ENCODE assay signal across 19 cellular contexts in genomic region chr10:35075228-35075627, GRCh38. TPM values are rescaled to one million over a fixed set of nuclear protein-coding genes. Genes with fewer than 3 reads are reported as not detected.
A peak's percentile ranks its signal among the peaks of the same experiment; 100 is the strongest.
DNase-seq lines count a peak whose midpoint lies in the region; ATAC-seq and TF ChIP-seq lines count a peak whose summit lies in the region.
"Had no signal": no experiment of that assay in that cellular context is flagged by ENCODE, and none has a peak within 500 bp of the region (broad histone marks: within the 10 kb centered on the region; RNA-seq: fewer than 3 reads in every experiment).

No MANE protein-coding gene starts in this region.

- no peak overlapping the region for H2AFZ ChIP-seq in neural progenitor cell (replicated peaks)

- peaks cover 68% of the 10 kb centered on the region for H3K79me2 ChIP-seq in neural progenitor cell (ENCODE audit: low read depth)

- WGBS in spleen, 5 donors, result 90 to 95% (median 94%) methylated on average over 3 of the region's 3 CpGs

- H3F3A ChIP-seq in neural progenitor cell (ENCODE audit: low read depth), result no peaks in the 10 kb centered on the region

- H3K27me3 Mint-ChIP-seq in activated T-helper 17 cell treated with anti-CD3 and anti-CD28 coated beads, Interleukin-2, amount 50 U/mL, for 72 hours, result no peaks in the 10 kb centered on the region
- H3K27me3 Mint-ChIP-seq in neural progenitor cell (ENCODE audit: insufficient read depth, low read depth), result no peaks in the 10 kb centered on the region

- H3K36me3 ChIP-seq in neural progenitor cell (no peaks in the 10 kb centered on the region), spleen (peaks cover 4 to 38% (median 10%) of the 10 kb centered on the region in 6 donors)

- peaks cover 21% of the 10 kb centered on the region for H3K36me3 Mint-ChIP-seq in activated T-helper 17 cell treated with anti-CD3 and anti-CD28 coated beads, Interleukin-2, amount 50 U/mL, for 72 hours (ENCODE audit: low read depth)
- H3K36me3 Mint-ChIP-seq in neural progenitor cell, result peaks cover 17% of the 10 kb centered on the region

- no peaks in the 10 kb centered on the region for H3K9me3 Mint-ChIP-seq in activated T-helper 17 cell treated with anti-CD3 and anti-CD28 coated beads, Interleukin-2, amount 50 U/mL, for 72 hours
- H3K9me3 Mint-ChIP-seq in neural progenitor cell, result no peaks in the 10 kb centered on the region
- H3K9me3 Mint-ChIP-seq: CD8-positive, alpha-beta T cell had no signal

- TF ChIP-seq CTCF in neural progenitor cell (IDR thresholded peaks at IDR 0.05) (no peak), spleen (IDR thresholded peaks at IDR 0.05 in 8 of 11, conservative IDR thresholded peaks at IDR 0.05 in 3 of 11) (no peak)

- no peak overlapping the region for H3K4me3 Mint-ChIP-seq in activated T-helper 17 cell treated with anti-CD3 and anti-CD28 coated beads, Interleukin-2, amount 50 U/mL, for 72 hours
- no peak overlapping the region for H3K4me3 Mint-ChIP-seq in neural progenitor cell
- H3K4me3 Mint-ChIP-seq: CD8-positive, alpha-beta T cell had no signal

- H3K4me1 ChIP-seq in neural progenitor cell (peaks cover 6% of the 10 kb centered on the region), spleen (peaks cover 0 to 3% (median 0%) of the 10 kb centered on the region in 6 donors)

- no peak overlapping the region for H3K4me3 ChIP-seq in neural progenitor cell
- H3K4me3 ChIP-seq in spleen, result no peak overlapping the region
- H3K4me3 ChIP-seq: A549, GM12878 had no signal

- H3K27ac ChIP-seq in neural progenitor cell (no peak overlapping the region), spleen (no peak overlapping the region)
- H3K27ac ChIP-seq: 22Rv1, A549, C4-2B had no signal

- TF ChIP-seq POLR2A in spleen (IDR thresholded peaks at IDR 0.05), result no peak

- peak overlapping the region; percentile 67 for H3K27ac Mint-ChIP-seq in activated T-helper 17 cell treated with anti-CD3 and anti-CD28 coated beads, Interleukin-2, amount 50 U/mL, for 72 hours
- peak overlapping the region; percentile 72 for H3K27ac Mint-ChIP-seq in neural progenitor cell
- H3K27ac Mint-ChIP-seq: CD8-positive, alpha-beta T cell had no signal

- H4K20me1 ChIP-seq in neural progenitor cell (ENCODE audit: low read depth), result no peaks in the 10 kb centered on the region

- H3K27me3 ChIP-seq in neural progenitor cell, result no peaks in the 10 kb centered on the region
- no peaks in the 10 kb centered on the region for H3K27me3 ChIP-seq in spleen (replicated peaks in 1 of 7)

- peaks cover 17% of the 10 kb centered on the region for H3K4me1 Mint-ChIP-seq in activated T-helper 17 cell treated with anti-CD3 and anti-CD28 coated beads, Interleukin-2, amount 50 U/mL, for 72 hours
- no peaks in the 10 kb centered on the region for H3K4me1 Mint-ChIP-seq in neural progenitor cell

- ATAC-seq in activated T-helper 17 cell treated with anti-CD3 and anti-CD28 coated beads, Interleukin-2, amount 50 U/mL, for 72 hours (replicated peaks), result no peak
- ATAC-seq in Right ventricle myocardium superior (ENCODE audit: poor library complexity), result no peak
- ATAC-seq: A549; CD8-positive, alpha-beta T cell; GM12878; HCT116 had no signal

- no peaks in the 10 kb centered on the region for H3K9me3 ChIP-seq in neural progenitor cell (ENCODE audit: low read depth)
- H3K9me3 ChIP-seq in spleen, result no peaks in the 10 kb centered on the region
- H3K9me3 ChIP-seq: A549 had no signal

- intact Hi-C loops in spleen (cut with DNase I; ENCODE audit: low total_unique reads), result no loop called here
- intact Hi-C loops in Right ventricle myocardium superior (cut with DNase I), result no loop called here

- DNase-seq in NCI-H82 (lab: John Stamatoyannopoulos, UW), result peak; percentile 28
- no peak for DNase-seq in NCI-H82 treated with DMSO at 0.1 percent for 48 hours (lab: John Stamatoyannopoulos, UW; ENCODE audit: unreplicated experiment)
- no peak for DNase-seq in neural progenitor cell (ENCODE audit: low spot score)
- no peak for DNase-seq in spleen
- no peak for DNase-seq in Right ventricle myocardium superior
- no peak for DNase-seq in NCI-H446 (lab: John Stamatoyannopoulos, UW)
- DNase-seq: AML-193; Calu3; CD8-positive, alpha-beta T cell; DMS79 treated with DMSO at 0.1 percent for 48 hours; EL; GOT3; H7 had no signal

- no peak overlapping the region for H3K4me2 ChIP-seq in neural progenitor cell
- H3K4me2 ChIP-seq: A549 had no signal

- no peak overlapping the region for H3K9ac ChIP-seq in neural progenitor cell

RNA-seq across cellular contexts. Expression of gene CUL2, which starts 14.9 kb away (rescaled TPM):
- 10 to 100 TPM; 27.3 to 49.7 TPM for total RNA-seq in activated T-helper 17 cell treated with anti-CD3 and anti-CD28 coated beads, Interleukin-2, amount 50 U/mL, for 72 hours
- total RNA-seq in neural progenitor cell (ENCODE audit: low replicate concordance) (29.7 and 40.3 TPM in 2 replicates), spleen (10 to 100 TPM; 20.1 to 37.5 (median 29.3) TPM), Right ventricle myocardium superior (35.7 TPM)
- polyA plus RNA-seq in spleen, result 10 to 100 TPM in 1 of 3 donors, 1 to 10 TPM in 2; 7.8 to 12.9 (median 9.2) TPM

RNA-seq across cellular contexts. Expression of gene CREM, which starts 51.4 kb away (rescaled TPM):
- total RNA-seq in activated T-helper 17 cell treated with anti-CD3 and anti-CD28 coated beads, Interleukin-2, amount 50 U/mL, for 72 hours, result 100 to 1,000 TPM; 126 to 150 TPM
- total RNA-seq in neural progenitor cell (ENCODE audit: low replicate concordance), result 61.2 and 74.2 TPM in 2 replicates
- 10 to 100 TPM; 36.4 to 65.4 (median 44.1) TPM for total RNA-seq in spleen
- polyA plus RNA-seq in spleen, result 10 to 100 TPM; 24.8 to 47.2 (median 32.6) TPM
- total RNA-seq in Right ventricle myocardium superior, result 55.2 TPM
